16 cellular contexts compared by ENCODE assay signal in the genomic region with DNA sequence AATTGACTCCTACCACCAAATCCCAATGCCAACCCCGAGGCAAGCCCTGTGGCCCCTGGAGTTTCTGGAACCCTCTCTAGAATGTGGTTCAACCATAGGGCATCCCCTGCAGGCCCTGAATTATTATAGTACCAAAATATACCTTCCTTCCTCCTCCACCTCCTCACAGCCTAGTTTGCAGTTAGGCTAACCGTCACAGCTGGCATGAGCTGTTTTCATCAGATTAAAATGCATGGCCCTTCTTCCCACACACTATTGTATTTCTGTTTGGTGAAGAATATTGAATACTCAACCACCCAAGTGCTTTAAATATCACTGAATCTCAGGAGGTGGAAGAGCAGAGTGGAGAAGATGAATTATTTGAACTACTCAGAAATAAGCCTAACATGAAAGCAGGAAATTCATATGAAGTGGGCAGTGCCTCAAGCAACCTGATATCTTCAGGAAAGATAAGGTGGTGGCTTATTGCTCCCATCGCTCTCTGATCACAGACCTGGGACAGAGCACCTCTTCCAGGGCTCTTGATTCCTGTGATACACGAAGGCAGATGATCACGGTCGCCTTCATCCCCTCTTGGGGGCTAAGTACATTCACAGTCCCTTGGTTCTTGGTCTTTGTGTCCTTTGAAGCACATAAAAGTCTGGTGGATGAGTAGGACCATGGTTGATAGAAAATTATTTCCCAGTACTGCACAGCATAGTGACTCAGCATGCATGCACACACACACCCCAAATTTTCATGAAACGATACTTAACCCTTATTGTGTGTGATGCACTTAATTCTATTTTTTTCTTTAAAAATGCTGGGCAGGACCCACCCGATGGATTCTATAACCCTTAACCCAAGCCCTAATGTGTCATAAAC.
DNase-seq lines count a peak whose midpoint lies in the region; ATAC-seq and TF ChIP-seq lines count a peak whose summit lies in the region.
"Had no signal": no experiment of that assay in that cellular context is flagged by ENCODE, and none has a peak within 500 bp of the region (broad histone marks: within the 10 kb centered on the region; RNA-seq: fewer than 3 reads in every experiment).

No MANE protein-coding gene starts in this region.

- H4K20me1 ChIP-seq in GM23248 (ENCODE audit: insufficient read depth), result no peaks in the 10 kb centered on the region

- H3K27me3 ChIP-seq in GM23248 (replicated peaks; ENCODE audit: insufficient read depth), result no peaks in the 10 kb centered on the region
- no peaks in the 10 kb centered on the region for H3K27me3 ChIP-seq in endodermal cell (ENCODE audit: control insufficient read depth, insufficient read depth, low read length, poor library complexity, severe bottlenecking)
- no peaks in the 10 kb centered on the region for H3K27me3 ChIP-seq in spleen (replicated peaks in 1 of 7)

- no peaks in the 10 kb centered on the region for H3K9me2 ChIP-seq in GM23248 (ENCODE audit: insufficient read depth)

- no peak for TF ChIP-seq POLR2A in spleen (IDR thresholded peaks at IDR 0.05)

- H3K27ac Mint-ChIP-seq in endodermal cell (no peak overlapping the region), osteocyte (ENCODE audit: unreplicated experiment) (peak overlapping the region; percentile 67)
- H3K27ac Mint-ChIP-seq: activated naive CD8-positive, alpha-beta T cell treated with anti-CD3 and anti-CD28 coated beads, Interleukin-2, amount 50 U/mL, for 24 hours; activated T-helper 2 cell treated with anti-CD3 and anti-CD28 coated beads, Interferon-gamma antibody, Interleukin-2, Interleukin-4, amounts not matched to agents 10 μg/mL and 5 μg/mL and 100 μg/mL, durations not matched to agents 14 hours and 24 hours and 36 hours; natural killer cell treated with Interleukin-12 subunit alpha and Interleukin-12 subunit beta and Interleukin-15 and Interleukin-18, amount 100 ng/mL, for 72 hours had no signal

- TF ChIP-seq CTCF in endodermal cell (conservative IDR thresholded peaks at IDR 0.05) (no peak), osteocyte (IDR thresholded peaks at IDR 0.05) (no peak), spleen (IDR thresholded peaks at IDR 0.05 in 8 of 11, conservative IDR thresholded peaks at IDR 0.05 in 3 of 11) (no peak)

- H2AFZ ChIP-seq in GM23248, result no peak overlapping the region

- intact Hi-C loops in spleen (cut with DNase I; ENCODE audit: low total_unique reads), result no loop called here

- H3K79me2 ChIP-seq in GM23248 (ENCODE audit: insufficient read depth), result no peaks in the 10 kb centered on the region; the same call in 1 of the 2 replicates

- H3K4me1 ChIP-seq in GM23248 (ENCODE audit: insufficient read depth), result no peaks in the 10 kb centered on the region
- H3K4me1 ChIP-seq in endodermal cell (ENCODE audit: control insufficient read depth, insufficient read depth, low read length), result no peaks in the 10 kb centered on the region
- peaks cover under 1 to 41% (median 22%) of the 10 kb centered on the region in 6 donors for H3K4me1 ChIP-seq in spleen

- H3K4me1 Mint-ChIP-seq in endodermal cell, result peaks cover 24% of the 10 kb centered on the region
- peaks cover 36% of the 10 kb centered on the region for H3K4me1 Mint-ChIP-seq in osteocyte (ENCODE audit: unreplicated experiment)

- H3K4me3 Mint-ChIP-seq in endodermal cell (no peak overlapping the region), osteocyte (ENCODE audit: unreplicated experiment) (no peak overlapping the region)
- H3K4me3 Mint-ChIP-seq: activated naive CD8-positive, alpha-beta T cell treated with anti-CD3 and anti-CD28 coated beads, Interleukin-2, amount 50 U/mL, for 24 hours; CD8-positive, alpha-beta memory T cell; natural killer cell treated with Interleukin-12 subunit alpha and Interleukin-12 subunit beta and Interleukin-15 and Interleukin-18, amount 100 ng/mL, for 72 hours had no signal

- in situ Hi-C loops in GM23248 (cut with MboI), result no loop called here

- H3K9ac ChIP-seq in GM23248 (no peak overlapping the region), endodermal cell (ENCODE audit: extremely low read depth, low read length, poor library complexity, severe bottlenecking) (no peak overlapping the region)

- H3K27ac ChIP-seq in GM23248, result no peak overlapping the region
- peak overlapping the region; percentile 99 for H3K27ac ChIP-seq in endodermal cell (ENCODE audit: low read depth, low read length)
- peak overlapping the region in 1 of 8 donors; percentile 9 for H3K27ac ChIP-seq in spleen

- WGBS in GM23248 (ENCODE audit: low coverage in 1 of 2, low lambda C conversion rate in 2 of 2, missing lambda C conversion rate in 2 of 2), 2 experiments, result 79 to 87% methylated on average over 8 of the region's 8 CpGs
- WGBS in endodermal cell (ENCODE audit: insufficient coverage in 1 of 2, insufficient read length in 1 of 2), 2 experiments, result 91 to 94% methylated on average over 5 to 8 of the region's 8 CpGs
- WGBS in spleen, 5 donors, result 74 to 82% (median 78%) methylated on average over 8 of the region's 8 CpGs

- H3K9me3 ChIP-seq in GM23248 (ENCODE audit: low read depth), result no peaks in the 10 kb centered on the region
- no peaks in the 10 kb centered on the region for H3K9me3 ChIP-seq in endodermal cell (ENCODE audit: control insufficient read depth, low read length)
- no peaks in the 10 kb centered on the region for H3K9me3 ChIP-seq in spleen

- DNase-seq in GM23248 (peak; percentile 19), NCI-H2029 treated with DMSO at 0.1 percent for 48 hours (lab: John Stamatoyannopoulos, UW) (peak; percentile 66), endodermal cell (peak; percentile 35), osteocyte (ENCODE audit: extremely low spot score, unreplicated experiment) (no peak), spleen (no peak), DMS153 treated with DMSO at 0.1 percent for 48 hours (lab: John Stamatoyannopoulos, UW; ENCODE audit: unreplicated experiment) (no peak)
- DNase-seq: activated naive CD8-positive, alpha-beta T cell treated with anti-CD3 and anti-CD28 coated beads, Interleukin-2, amount 50 U/mL, for 24 hours; CD8-positive, alpha-beta memory T cell; Karpas-422; mesendoderm; NCI-H1105; NCI-H2227 treated with DMSO at 0.1 percent for 48 hours; T1000 had no signal

- H3K9me3 Mint-ChIP-seq in endodermal cell (no peaks in the 10 kb centered on the region), osteocyte (ENCODE audit: unreplicated experiment) (no peaks in the 10 kb centered on the region)
- H3K9me3 Mint-ChIP-seq: activated naive CD8-positive, alpha-beta T cell treated with anti-CD3 and anti-CD28 coated beads, Interleukin-2, amount 50 U/mL, for 24 hours; activated T-helper 2 cell treated with anti-CD3 and anti-CD28 coated beads, Interferon-gamma antibody, Interleukin-2, Interleukin-4, amounts not matched to agents 10 μg/mL and 5 μg/mL and 100 μg/mL, durations not matched to agents 14 hours and 24 hours and 36 hours; CD8-positive, alpha-beta memory T cell; natural killer cell treated with Interleukin-12 subunit alpha and Interleukin-12 subunit beta and Interleukin-15 and Interleukin-18, amount 100 ng/mL, for 72 hours had no signal

- no peak for ATAC-seq in HG03378 (IDR thresholded peaks at IDR 0.05; ENCODE audit: unreplicated experiment)
- ATAC-seq: activated naive CD8-positive, alpha-beta T cell treated with anti-CD3 and anti-CD28 coated beads, Interleukin-2, amount 50 U/mL, for 24 hours; natural killer cell treated with Interleukin-12 subunit alpha and Interleukin-12 subunit beta and Interleukin-15 and Interleukin-18, amount 100 ng/mL, for 72 hours had no signal

- no peak overlapping the region for H3K4me2 ChIP-seq in GM23248 (ENCODE audit: unreplicated experiment)

- no peaks in the 10 kb centered on the region for H3K27me3 Mint-ChIP-seq in endodermal cell (ENCODE audit: insufficient read depth)
- no peaks in the 10 kb centered on the region for H3K27me3 Mint-ChIP-seq in osteocyte (ENCODE audit: unreplicated experiment)
- H3K27me3 Mint-ChIP-seq: activated naive CD8-positive, alpha-beta T cell treated with anti-CD3 and anti-CD28 coated beads, Interleukin-2, amount 50 U/mL, for 24 hours had no signal

- no peak overlapping the region for H3K4me3 ChIP-seq in GM23248
- H3K4me3 ChIP-seq in endodermal cell (ENCODE audit: low read length), result no peak overlapping the region
- no peak overlapping the region for H3K4me3 ChIP-seq in spleen

- H3K36me3 Mint-ChIP-seq in endodermal cell (ENCODE audit: low read depth), result no peaks in the 10 kb centered on the region
- no peaks in the 10 kb centered on the region for H3K36me3 Mint-ChIP-seq in osteocyte (ENCODE audit: unreplicated experiment)
- H3K36me3 Mint-ChIP-seq: CD8-positive, alpha-beta memory T cell; natural killer cell treated with Interleukin-12 subunit alpha and Interleukin-12 subunit beta and Interleukin-15 and Interleukin-18, amount 100 ng/mL, for 72 hours had no signal

- no peaks in the 10 kb centered on the region for H3K36me3 ChIP-seq in GM23248 (ENCODE audit: low read depth)
- H3K36me3 ChIP-seq in endodermal cell (ENCODE audit: control insufficient read depth, insufficient read depth, low read length), result no peaks in the 10 kb centered on the region
- H3K36me3 ChIP-seq in spleen, result no peaks in the 10 kb centered on the region

- H3F3A ChIP-seq in GM23248 (ENCODE audit: insufficient read depth), result no peaks in the 10 kb centered on the region; the same call in 1 of the 2 replicates

Comparison
In these comparisons a context has a peak if more than half of its experiments do, and no peak if none do; other contexts are left out.
1. DNase-seq: peak in GM23248 (single experiment), NCI-H2029 treated with DMSO at 0.1 percent for 48 hours (single experiment) and endodermal cell (single experiment); none in osteocyte (single experiment), spleen (single experiment) and DMS153 treated with DMSO at 0.1 percent for 48 hours (single experiment).